19 cellular contexts compared by ENCODE assay signal in genomic region chr1:213099682-213100399, GRCh38. TPM values are rescaled to one million over a fixed set of nuclear protein-coding genes. Genes with fewer than 3 reads are reported as not detected.
A peak's percentile ranks its signal among the peaks of the same experiment; 100 is the strongest.
DNase-seq lines count a peak whose midpoint lies in the region; ATAC-seq, FAIRE-seq and TF ChIP-seq lines count a peak whose summit lies in the region.
"Had no signal": no experiment of that assay in that cellular context is flagged by ENCODE, and none has a peak within 500 bp of the region (broad histone marks: within the 10 kb centered on the region; RNA-seq: fewer than 3 reads in every experiment).

No MANE protein-coding gene starts in this region.

- ATAC-seq in GM21723 (IDR thresholded peaks at IDR 0.05; ENCODE audit: unreplicated experiment) (no peak), GM18502 (IDR thresholded peaks at IDR 0.05; ENCODE audit: poor library complexity, unreplicated experiment) (no peak)
- ATAC-seq: HCT116 had no signal

- peak overlapping the region; percentile 66 for H3K27ac Mint-ChIP-seq in mesothelial cell of epicardium
- H3K27ac Mint-ChIP-seq: CD8-positive, alpha-beta memory T cell; HFFc6 had no signal

- DNase-seq in D721Med (ENCODE audit: insufficient read length, low spot score), result no peak
- peak; percentile 98 for DNase-seq in LNCaP clone FGC (ENCODE audit: low read depth)
- DNase-seq in mesothelial cell of epicardium (ENCODE audit: low spot score in 2 of 2, unreplicated experiment in 2 of 2), result no peak
- no peak for DNase-seq in NCI-H2029 (lab: John Stamatoyannopoulos, UW)
- DNase-seq: ACHN; BE2C; C1 segment of cervical spinal cord; CD4-positive, CD25-positive, alpha-beta regulatory T cell; CD8-positive, alpha-beta memory T cell; COR-L47; GOT3; H7; HFFc6 had no signal

- peaks cover 39% of the 10 kb centered on the region for H3K36me3 Mint-ChIP-seq in mesothelial cell of epicardium

- no peaks in the 10 kb centered on the region for H3K27me3 Mint-ChIP-seq in mesothelial cell of epicardium (ENCODE audit: low read depth)
- H3K27me3 Mint-ChIP-seq: CD4-positive, CD25-positive, alpha-beta regulatory T cell; CD8-positive, alpha-beta memory T cell had no signal

- no peak overlapping the region for H3K4me3 Mint-ChIP-seq in mesothelial cell of epicardium
- H3K4me3 Mint-ChIP-seq: CD4-positive, CD25-positive, alpha-beta regulatory T cell; CD8-positive, alpha-beta memory T cell; HFFc6 had no signal

- FAIRE-seq in D721Med (lab: Jason Lieb, UNC), result peak; percentile 60
- peak; percentile 3 for FAIRE-seq in TTC549 (lab: Jason Lieb, UNC)
- FAIRE-seq: G401.6, GM19239 had no signal

- peaks cover 11% of the 10 kb centered on the region for H3K9me3 Mint-ChIP-seq in mesothelial cell of epicardium
- H3K9me3 Mint-ChIP-seq: CD4-positive, CD25-positive, alpha-beta regulatory T cell; CD8-positive, alpha-beta memory T cell; HFFc6 had no signal

- TF ChIP-seq CTCF in D721Med (IDR thresholded peaks at IDR 0.05; ENCODE audit: insufficient read depth, missing control alignments) (no peak), LNCaP clone FGC (IDR thresholded peaks at IDR 0.05; ENCODE audit: control insufficient read depth, extremely low read depth, insufficient read depth) (no peak), mesothelial cell of epicardium (IDR thresholded peaks at IDR 0.05; ENCODE audit: unreplicated experiment) (no peak)

- H3K4me1 Mint-ChIP-seq in mesothelial cell of epicardium, result peaks cover 5% of the 10 kb centered on the region

- no peak overlapping the region for H3K4me3 ChIP-seq in LNCaP clone FGC (ENCODE audit: low read depth, low read length)

RNA-seq across cellular contexts. Expression of gene RPS6KC1, which starts 48.8 kb away (rescaled TPM):
- total RNA-seq in mesothelial cell of epicardium, result 27.9 to 28.5 TPM (median 28.4 TPM) in 3 replicates
